ENCODE assay signal across 1 cellular context in the genomic region with DNA sequence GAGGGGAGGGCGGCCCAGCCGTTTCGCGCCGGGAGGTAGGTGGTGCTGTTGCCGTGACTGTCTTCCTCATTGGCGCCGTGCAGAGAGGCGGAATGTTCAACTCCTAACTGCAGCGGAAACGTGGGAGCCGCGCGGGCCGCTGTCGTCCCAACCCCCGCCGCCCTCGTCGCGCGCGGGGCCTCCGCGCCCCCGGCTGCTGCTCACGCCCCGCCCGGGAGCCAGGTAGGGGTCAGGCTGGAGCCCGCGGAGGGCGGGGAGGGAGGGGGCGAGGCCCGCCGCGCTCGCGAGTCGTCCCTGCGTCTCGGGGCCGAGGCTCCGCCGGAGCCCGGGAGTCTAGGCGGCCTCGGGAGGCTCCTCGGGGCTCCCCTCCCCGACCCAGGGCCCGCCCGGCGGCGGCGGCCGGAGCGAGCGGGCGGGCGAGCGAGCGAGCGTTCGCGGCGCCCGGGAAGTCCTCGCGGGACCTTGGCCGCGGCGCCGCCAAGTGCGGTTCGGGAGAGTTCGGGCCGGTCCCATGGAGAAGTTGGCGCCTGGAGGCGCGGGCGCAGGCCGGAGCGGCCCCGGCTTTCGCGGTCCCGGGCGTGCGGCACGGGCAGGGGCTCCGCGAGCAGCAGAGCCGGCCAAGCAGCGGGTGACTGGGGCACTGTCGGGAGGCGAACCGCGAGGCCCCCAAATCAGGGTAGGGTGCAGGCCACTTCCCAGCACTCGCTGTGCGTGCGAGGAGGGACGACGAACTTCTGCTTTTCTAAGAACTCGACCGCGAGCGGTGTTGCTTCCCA.
TF ChIP-seq lines count a peak whose summit lies in the region.

A gene (plus strand): TSS at position 66 of the 776 bp plus-strand sequence. CDS start 15,186 bp downstream, outside the sequence.

TF ChIP-seq in HepG2, 621 proteins besides CTCF, POLR2A, EP300 and RAD21 (continued from another document and continues in another):
- TF ChIP-seq, protein P1, sequence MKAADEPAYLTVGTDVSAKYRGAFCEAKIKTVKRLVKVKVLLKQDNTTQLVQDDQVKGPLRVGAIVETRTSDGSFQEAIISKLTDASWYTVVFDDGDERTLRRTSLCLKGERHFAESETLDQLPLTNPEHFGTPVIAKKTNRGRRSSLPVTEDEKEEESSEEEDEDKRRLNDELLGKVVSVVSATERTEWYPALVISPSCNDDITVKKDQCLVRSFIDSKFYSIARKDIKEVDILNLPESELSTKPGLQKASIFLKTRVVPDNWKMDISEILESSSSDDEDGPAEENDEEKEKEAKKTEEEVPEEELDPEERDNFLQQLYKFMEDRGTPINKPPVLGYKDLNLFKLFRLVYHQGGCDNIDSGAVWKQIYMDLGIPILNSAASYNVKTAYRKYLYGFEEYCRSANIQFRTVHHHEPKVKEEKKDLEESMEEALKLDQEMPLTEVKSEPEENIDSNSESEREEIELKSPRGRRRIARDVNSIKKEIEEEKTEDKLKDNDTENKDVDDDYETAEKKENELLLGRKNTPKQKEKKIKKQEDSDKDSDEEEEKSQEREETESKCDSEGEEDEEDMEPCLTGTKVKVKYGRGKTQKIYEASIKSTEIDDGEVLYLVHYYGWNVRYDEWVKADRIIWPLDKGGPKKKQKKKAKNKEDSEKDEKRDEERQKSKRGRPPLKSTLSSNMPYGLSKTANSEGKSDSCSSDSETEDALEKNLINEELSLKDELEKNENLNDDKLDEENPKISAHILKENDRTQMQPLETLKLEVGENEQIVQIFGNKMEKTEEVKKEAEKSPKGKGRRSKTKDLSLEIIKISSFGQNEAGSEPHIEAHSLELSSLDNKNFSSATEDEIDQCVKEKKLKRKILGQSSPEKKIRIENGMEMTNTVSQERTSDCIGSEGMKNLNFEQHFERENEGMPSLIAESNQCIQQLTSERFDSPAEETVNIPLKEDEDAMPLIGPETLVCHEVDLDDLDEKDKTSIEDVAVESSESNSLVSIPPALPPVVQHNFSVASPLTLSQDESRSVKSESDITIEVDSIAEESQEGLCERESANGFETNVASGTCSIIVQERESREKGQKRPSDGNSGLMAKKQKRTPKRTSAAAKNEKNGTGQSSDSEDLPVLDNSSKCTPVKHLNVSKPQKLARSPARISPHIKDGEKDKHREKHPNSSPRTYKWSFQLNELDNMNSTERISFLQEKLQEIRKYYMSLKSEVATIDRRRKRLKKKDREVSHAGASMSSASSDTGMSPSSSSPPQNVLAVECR (CRISPR knock-in tag; IDR thresholded peaks at IDR 0.05; ENCODE audit: borderline replicate concordance) = peak; percentile 16; the same call in 1 of the 2 replicates
- TF ChIP-seq SETDB1 (CRISPR knock-in tag; IDR thresholded peaks at IDR 0.05; ENCODE audit: borderline replicate concordance) (no peak), HNRNPLL (IDR thresholded peaks at IDR 0.05; ENCODE audit: low read depth, low read length, poor library complexity, severe bottlenecking) (peak; percentile 71), ZNF549 (CRISPR knock-in tag; IDR thresholded peaks at IDR 0.05) (no peak), ZC3H4 (CRISPR knock-in tag; IDR thresholded peaks at IDR 0.05; ENCODE audit: borderline replicate concordance) (no peak), ZNF570 (CRISPR knock-in tag; IDR thresholded peaks at IDR 0.05; ENCODE audit: borderline replicate concordance) (no peak), POLR2AphosphoS2 (IDR thresholded peaks at IDR 0.05; ENCODE audit: low read depth, low read length) (no peak), PHF21A (CRISPR knock-in tag; IDR thresholded peaks at IDR 0.05) (no peak), MED13 (CRISPR knock-in tag; IDR thresholded peaks at IDR 0.05) (no peak), STAG1 (CRISPR knock-in tag; IDR thresholded peaks at IDR 0.05) (peak; percentile 36; the same call in 1 of the 2 replicates), ZNF768 (CRISPR knock-in tag; IDR thresholded peaks at IDR 0.05) (0 out of 2 replicates have a peak, but pooled peaks have one; percentile 37), SRSF4 (IDR thresholded peaks at IDR 0.05; ENCODE audit: low read depth, low read length, poor library complexity, severe bottlenecking) (no peak), ZSCAN21 (CRISPR knock-in tag; IDR thresholded peaks at IDR 0.05; ENCODE audit: borderline replicate concordance) (peak; percentile 81; the same call in 1 of the 2 replicates), GABPB1 (CRISPR knock-in tag; IDR thresholded peaks at IDR 0.05) (peak; percentile 47), ZFX (CRISPR knock-in tag; IDR thresholded peaks at IDR 0.05; ENCODE audit: low read depth) (peak; percentile 75), HOXA5 (CRISPR knock-in tag; IDR thresholded peaks at IDR 0.05) (no peak), MEIS2 (CRISPR knock-in tag; IDR thresholded peaks at IDR 0.05) (peak; percentile 35; the same call in 1 of the 2 replicates), MYC (CRISPR knock-in tag; IDR thresholded peaks at IDR 0.05; ENCODE audit: borderline replicate concordance) (no peak; the same call in 1 of the 2 replicates), IRF2 (CRISPR knock-in tag; IDR thresholded peaks at IDR 0.05) (peak; percentile 37; the same call in 1 of the 2 replicates), HDAC2 (CRISPR knock-in tag; IDR thresholded peaks at IDR 0.05) (peak; percentile 51), ZNF761 (CRISPR knock-in tag; conservative IDR thresholded peaks at IDR 0.05) (no peak), AGO1 (IDR thresholded peaks at IDR 0.05; ENCODE audit: low read depth, low read length, poor library complexity, severe bottlenecking) (no peak), ZNF446 (CRISPR knock-in tag; IDR thresholded peaks at IDR 0.05) (peak; percentile 84), THAP11 (CRISPR knock-in tag; IDR thresholded peaks at IDR 0.05) (peak; percentile 13; the same call in 1 of the 2 replicates), CBX1 (IDR thresholded peaks at IDR 0.05; ENCODE audit: low read depth) (no peak), BRD4 (CRISPR knock-in tag; IDR thresholded peaks at IDR 0.05) (peak; percentile 77; the same call in 1 of the 2 replicates)
- TF ChIP-seq, protein P2, sequence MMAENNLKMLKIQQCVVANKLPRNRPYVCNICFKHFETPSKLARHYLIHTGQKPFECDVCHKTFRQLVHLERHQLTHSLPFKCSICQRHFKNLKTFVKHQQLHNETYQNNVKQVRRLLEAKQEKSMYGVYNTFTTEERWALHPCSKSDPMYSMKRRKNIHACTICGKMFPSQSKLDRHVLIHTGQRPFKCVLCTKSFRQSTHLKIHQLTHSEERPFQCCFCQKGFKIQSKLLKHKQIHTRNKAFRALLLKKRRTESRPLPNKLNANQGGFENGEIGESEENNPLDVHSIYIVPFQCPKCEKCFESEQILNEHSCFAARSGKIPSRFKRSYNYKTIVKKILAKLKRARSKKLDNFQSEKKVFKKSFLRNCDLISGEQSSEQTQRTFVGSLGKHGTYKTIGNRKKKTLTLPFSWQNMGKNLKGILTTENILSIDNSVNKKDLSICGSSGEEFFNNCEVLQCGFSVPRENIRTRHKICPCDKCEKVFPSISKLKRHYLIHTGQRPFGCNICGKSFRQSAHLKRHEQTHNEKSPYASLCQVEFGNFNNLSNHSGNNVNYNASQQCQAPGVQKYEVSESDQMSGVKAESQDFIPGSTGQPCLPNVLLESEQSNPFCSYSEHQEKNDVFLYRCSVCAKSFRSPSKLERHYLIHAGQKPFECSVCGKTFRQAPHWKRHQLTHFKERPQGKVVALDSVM (CRISPR knock-in tag; IDR thresholded peaks at IDR 0.05) = no peak
- TF ChIP-seq, protein P3, sequence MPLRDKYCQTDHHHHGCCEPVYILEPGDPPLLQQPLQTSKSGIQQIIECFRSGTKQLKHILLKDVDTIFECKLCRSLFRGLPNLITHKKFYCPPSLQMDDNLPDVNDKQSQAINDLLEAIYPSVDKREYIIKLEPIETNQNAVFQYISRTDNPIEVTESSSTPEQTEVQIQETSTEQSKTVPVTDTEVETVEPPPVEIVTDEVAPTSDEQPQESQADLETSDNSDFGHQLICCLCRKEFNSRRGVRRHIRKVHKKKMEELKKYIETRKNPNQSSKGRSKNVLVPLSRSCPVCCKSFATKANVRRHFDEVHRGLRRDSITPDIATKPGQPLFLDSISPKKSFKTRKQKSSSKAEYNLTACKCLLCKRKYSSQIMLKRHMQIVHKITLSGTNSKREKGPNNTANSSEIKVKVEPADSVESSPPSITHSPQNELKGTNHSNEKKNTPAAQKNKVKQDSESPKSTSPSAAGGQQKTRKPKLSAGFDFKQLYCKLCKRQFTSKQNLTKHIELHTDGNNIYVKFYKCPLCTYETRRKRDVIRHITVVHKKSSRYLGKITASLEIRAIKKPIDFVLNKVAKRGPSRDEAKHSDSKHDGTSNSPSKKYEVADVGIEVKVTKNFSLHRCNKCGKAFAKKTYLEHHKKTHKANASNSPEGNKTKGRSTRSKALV (CRISPR knock-in tag; IDR thresholded peaks at IDR 0.05) = no peak; the same call in 1 of the 2 replicates
- TF ChIP-seq, protein P4, sequence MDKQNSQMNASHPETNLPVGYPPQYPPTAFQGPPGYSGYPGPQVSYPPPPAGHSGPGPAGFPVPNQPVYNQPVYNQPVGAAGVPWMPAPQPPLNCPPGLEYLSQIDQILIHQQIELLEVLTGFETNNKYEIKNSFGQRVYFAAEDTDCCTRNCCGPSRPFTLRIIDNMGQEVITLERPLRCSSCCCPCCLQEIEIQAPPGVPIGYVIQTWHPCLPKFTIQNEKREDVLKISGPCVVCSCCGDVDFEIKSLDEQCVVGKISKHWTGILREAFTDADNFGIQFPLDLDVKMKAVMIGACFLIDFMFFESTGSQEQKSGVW (CRISPR knock-in tag; IDR thresholded peaks at IDR 0.05; ENCODE audit: borderline replicate concordance) = peak; percentile 39; the same call in 1 of the 2 replicates
- TF ChIP-seq, protein P5, sequence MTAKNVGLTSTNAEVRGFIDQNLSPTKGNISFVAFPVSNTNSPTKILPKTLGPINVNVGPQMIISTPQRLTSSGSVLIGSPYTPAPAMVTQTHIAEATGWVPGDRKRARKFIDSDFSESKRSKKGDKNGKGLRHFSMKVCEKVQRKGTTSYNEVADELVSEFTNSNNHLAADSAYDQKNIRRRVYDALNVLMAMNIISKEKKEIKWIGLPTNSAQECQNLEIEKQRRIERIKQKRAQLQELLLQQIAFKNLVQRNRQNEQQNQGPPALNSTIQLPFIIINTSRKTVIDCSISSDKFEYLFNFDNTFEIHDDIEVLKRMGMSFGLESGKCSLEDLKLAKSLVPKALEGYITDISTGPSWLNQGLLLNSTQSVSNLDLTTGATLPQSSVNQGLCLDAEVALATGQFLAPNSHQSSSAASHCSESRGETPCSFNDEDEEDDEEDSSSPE (CRISPR knock-in tag; IDR thresholded peaks at IDR 0.05) = peak; percentile 72
- TF ChIP-seq, protein P6, sequence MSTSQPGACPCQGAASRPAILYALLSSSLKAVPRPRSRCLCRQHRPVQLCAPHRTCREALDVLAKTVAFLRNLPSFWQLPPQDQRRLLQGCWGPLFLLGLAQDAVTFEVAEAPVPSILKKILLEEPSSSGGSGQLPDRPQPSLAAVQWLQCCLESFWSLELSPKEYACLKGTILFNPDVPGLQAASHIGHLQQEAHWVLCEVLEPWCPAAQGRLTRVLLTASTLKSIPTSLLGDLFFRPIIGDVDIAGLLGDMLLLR (CRISPR knock-in tag; IDR thresholded peaks at IDR 0.05) = peak; percentile 26; the same call in 1 of the 2 replicates
- TF ChIP-seq, protein P7, sequence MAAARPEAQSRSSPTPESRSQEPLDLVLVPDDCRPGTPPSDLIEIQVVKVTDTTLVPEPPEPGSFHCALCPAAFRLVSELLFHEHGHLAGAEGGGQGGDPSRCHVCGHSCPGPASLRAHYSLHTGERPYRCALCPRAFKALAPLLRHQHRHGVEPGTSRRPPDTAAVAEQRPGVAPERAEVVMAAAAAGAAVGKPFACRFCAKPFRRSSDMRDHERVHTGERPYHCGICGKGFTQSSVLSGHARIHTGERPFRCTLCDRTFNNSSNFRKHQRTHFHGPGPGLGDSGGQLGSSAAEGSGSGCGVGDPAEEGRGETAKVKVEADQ (CRISPR knock-in tag; IDR thresholded peaks at IDR 0.05; ENCODE audit: borderline replicate concordance) = peak; percentile 43; the same call in 1 of the 2 replicates
- TF ChIP-seq, protein P8, sequence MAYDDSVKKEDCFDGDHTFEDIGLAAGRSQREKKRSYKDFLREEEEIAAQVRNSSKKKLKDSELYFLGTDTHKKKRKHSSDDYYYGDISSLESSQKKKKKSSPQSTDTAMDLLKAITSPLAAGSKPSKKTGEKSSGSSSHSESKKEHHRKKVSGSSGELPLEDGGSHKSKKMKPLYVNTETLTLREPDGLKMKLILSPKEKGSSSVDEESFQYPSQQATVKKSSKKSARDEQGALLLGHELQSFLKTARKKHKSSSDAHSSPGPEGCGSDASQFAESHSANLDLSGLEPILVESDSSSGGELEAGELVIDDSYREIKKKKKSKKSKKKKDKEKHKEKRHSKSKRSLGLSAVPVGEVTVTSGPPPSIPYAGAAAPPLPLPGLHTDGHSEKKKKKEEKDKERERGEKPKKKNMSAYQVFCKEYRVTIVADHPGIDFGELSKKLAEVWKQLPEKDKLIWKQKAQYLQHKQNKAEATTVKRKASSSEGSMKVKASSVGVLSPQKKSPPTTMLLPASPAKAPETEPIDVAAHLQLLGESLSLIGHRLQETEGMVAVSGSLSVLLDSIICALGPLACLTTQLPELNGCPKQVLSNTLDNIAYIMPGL (CRISPR knock-in tag; IDR thresholded peaks at IDR 0.05; ENCODE audit: borderline replicate concordance in 1 of 2, low read depth in 1 of 2) = peak; percentile 9 to 72; a peak in 2 of 4 replicates
- TF ChIP-seq, protein P9, sequence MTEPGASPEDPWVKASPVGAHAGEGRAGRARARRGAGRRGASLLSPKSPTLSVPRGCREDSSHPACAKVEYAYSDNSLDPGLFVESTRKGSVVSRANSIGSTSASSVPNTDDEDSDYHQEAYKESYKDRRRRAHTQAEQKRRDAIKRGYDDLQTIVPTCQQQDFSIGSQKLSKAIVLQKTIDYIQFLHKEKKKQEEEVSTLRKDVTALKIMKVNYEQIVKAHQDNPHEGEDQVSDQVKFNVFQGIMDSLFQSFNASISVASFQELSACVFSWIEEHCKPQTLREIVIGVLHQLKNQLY (CRISPR knock-in tag; IDR thresholded peaks at IDR 0.05) = no peak
- TF ChIP-seq, protein P10, sequence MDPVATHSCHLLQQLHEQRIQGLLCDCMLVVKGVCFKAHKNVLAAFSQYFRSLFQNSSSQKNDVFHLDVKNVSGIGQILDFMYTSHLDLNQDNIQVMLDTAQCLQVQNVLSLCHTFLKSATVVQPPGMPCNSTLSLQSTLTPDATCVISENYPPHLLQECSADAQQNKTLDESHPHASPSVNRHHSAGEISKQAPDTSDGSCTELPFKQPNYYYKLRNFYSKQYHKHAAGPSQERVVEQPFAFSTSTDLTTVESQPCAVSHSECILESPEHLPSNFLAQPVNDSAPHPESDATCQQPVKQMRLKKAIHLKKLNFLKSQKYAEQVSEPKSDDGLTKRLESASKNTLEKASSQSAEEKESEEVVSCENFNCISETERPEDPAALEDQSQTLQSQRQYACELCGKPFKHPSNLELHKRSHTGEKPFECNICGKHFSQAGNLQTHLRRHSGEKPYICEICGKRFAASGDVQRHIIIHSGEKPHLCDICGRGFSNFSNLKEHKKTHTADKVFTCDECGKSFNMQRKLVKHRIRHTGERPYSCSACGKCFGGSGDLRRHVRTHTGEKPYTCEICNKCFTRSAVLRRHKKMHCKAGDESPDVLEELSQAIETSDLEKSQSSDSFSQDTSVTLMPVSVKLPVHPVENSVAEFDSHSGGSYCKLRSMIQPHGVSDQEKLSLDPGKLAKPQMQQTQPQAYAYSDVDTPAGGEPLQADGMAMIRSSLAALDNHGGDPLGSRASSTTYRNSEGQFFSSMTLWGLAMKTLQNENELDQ (CRISPR knock-in tag; IDR thresholded peaks at IDR 0.05; ENCODE audit: borderline replicate concordance) = no peak
- TF ChIP-seq, protein P11, sequence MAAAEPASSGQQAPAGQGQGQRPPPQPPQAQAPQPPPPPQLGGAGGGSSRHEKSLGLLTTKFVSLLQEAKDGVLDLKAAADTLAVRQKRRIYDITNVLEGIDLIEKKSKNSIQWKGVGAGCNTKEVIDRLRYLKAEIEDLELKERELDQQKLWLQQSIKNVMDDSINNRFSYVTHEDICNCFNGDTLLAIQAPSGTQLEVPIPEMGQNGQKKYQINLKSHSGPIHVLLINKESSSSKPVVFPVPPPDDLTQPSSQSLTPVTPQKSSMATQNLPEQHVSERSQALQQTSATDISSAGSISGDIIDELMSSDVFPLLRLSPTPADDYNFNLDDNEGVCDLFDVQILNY (CRISPR knock-in tag; conservative IDR thresholded peaks at IDR 0.05) = peak; percentile 84
